19 cellular contexts compared by ENCODE assay signal in genomic region chr19:52230685-52231084, GRCh38. TPM values are rescaled to one million over a fixed set of nuclear protein-coding genes. Genes with fewer than 3 reads are reported as not detected.
DNase-seq lines count a peak whose midpoint lies in the region; ATAC-seq, FAIRE-seq and TF ChIP-seq lines count a peak whose summit lies in the region.
"Had no signal": no experiment of that assay in that cellular context is flagged by ENCODE, and none has a peak within 500 bp of the region (broad histone marks: within the 10 kb centered on the region; RNA-seq: fewer than 3 reads in every experiment).

No MANE protein-coding gene starts in this region.

- intact Hi-C loops in CD4-positive, alpha-beta T cell (cut with DNase I, micrococcal nuclease), result no loop called here

- CTCF ChIA-PET in CD4-positive, alpha-beta T cell (lab: Charles Lee), result no interaction called here

- no peaks in the 10 kb centered on the region for H3K4me1 Mint-ChIP-seq in CD4-positive, alpha-beta T cell (ENCODE audit: low read depth)
- H3K4me1 Mint-ChIP-seq in activated naive CD8-positive, alpha-beta T cell treated with anti-CD3 and anti-CD28 coated beads, Interleukin-2, amount 50 U/mL, for 24 hours, result peaks cover 17% of the 10 kb centered on the region
- H3K4me1 Mint-ChIP-seq in mesothelial cell of epicardium, result no peaks in the 10 kb centered on the region

- POLR2A ChIA-PET in CD4-positive, alpha-beta T cell (lab: Charles Lee), result interaction anchor here (1.5 kb wide), 1 partner anchor 41 kb away, joined by 4 read pairs; the partner anchor contains the start of gene PPP2R1A

- H3K27ac ChIP-seq in CD4-positive, alpha-beta T cell (ENCODE audit: low read depth, low read length), result no peak overlapping the region
- no peak overlapping the region for H3K27ac ChIP-seq in DND-41 (ENCODE audit: low read length)
- H3K27ac ChIP-seq: neutrophil, right atrium auricular region, tibial nerve had no signal

- no peak for FAIRE-seq in GM19239 (lab: Jason Lieb, UNC)

- no peak overlapping the region for H2AFZ ChIP-seq in DND-41 (ENCODE audit: low read depth, low read length)

- no peaks in the 10 kb centered on the region for H3K79me2 ChIP-seq in DND-41 (ENCODE audit: insufficient read depth, low read length)

- no peaks in the 10 kb centered on the region for H3K4me1 ChIP-seq in DND-41 (ENCODE audit: insufficient read depth, low read length)
- H3K4me1 ChIP-seq: right atrium auricular region, tibial nerve had no signal

- no peaks in the 10 kb centered on the region for H3K9me3 ChIP-seq in CD4-positive, alpha-beta T cell (ENCODE audit: control insufficient read depth, low read length)
- no peaks in the 10 kb centered on the region for H3K9me3 ChIP-seq in DND-41 (ENCODE audit: insufficient read depth, low read length, severe bottlenecking)
- H3K9me3 ChIP-seq: neutrophil, right atrium auricular region, tibial nerve had no signal

- no peaks in the 10 kb centered on the region for H4K20me1 ChIP-seq in DND-41 (ENCODE audit: insufficient read depth, low read length)

- H3K4me3 Mint-ChIP-seq in CD4-positive, alpha-beta T cell, result no peak overlapping the region
- H3K4me3 Mint-ChIP-seq in activated naive CD8-positive, alpha-beta T cell treated with anti-CD3 and anti-CD28 coated beads, Interleukin-2, amount 50 U/mL, for 24 hours, result no peak overlapping the region
- H3K4me3 Mint-ChIP-seq in mesothelial cell of epicardium, result no peak overlapping the region
- H3K4me3 Mint-ChIP-seq: activated T-cell treated with anti-CD3 and anti-CD28 coated beads, Interleukin-2, amount 50 U/mL, for 4 hours; dendritic cell treated with granulocyte-macrophage colony-stimulating factor and Interleukin-4, amounts not matched to agents 40 ng/mL and 50 ng/mL, for 4 days had no signal

- H3K27me3 ChIP-seq in CD4-positive, alpha-beta T cell (ENCODE audit: control insufficient read depth, insufficient read depth, low read length), result no peaks in the 10 kb centered on the region
- no peaks in the 10 kb centered on the region for H3K27me3 ChIP-seq in DND-41 (ENCODE audit: insufficient read depth, low read length, poor library complexity)
- H3K27me3 ChIP-seq: neutrophil, right atrium auricular region, tibial nerve had no signal

- H3K4me3 ChIP-seq in DND-41 (ENCODE audit: low read depth in 1 of 2, low read length in 2 of 2), result no peak overlapping the region
- H3K4me3 ChIP-seq: right atrium auricular region, tibial nerve had no signal

- peaks cover 32% of the 10 kb centered on the region for H3K36me3 Mint-ChIP-seq in CD4-positive, alpha-beta T cell (ENCODE audit: low read depth)
- H3K36me3 Mint-ChIP-seq in activated naive CD8-positive, alpha-beta T cell treated with anti-CD3 and anti-CD28 coated beads, Interleukin-2, amount 50 U/mL, for 24 hours (ENCODE audit: low read depth), result peaks cover 23% of the 10 kb centered on the region
- H3K36me3 Mint-ChIP-seq in mesothelial cell of epicardium, result peaks cover 21% of the 10 kb centered on the region

- TF ChIP-seq CTCF in CD4-positive, alpha-beta T cell (IDR thresholded peaks at IDR 0.05), result no peak
- TF ChIP-seq CTCF in DND-41 (IDR thresholded peaks at IDR 0.05; ENCODE audit: borderline replicate concordance, extremely low read depth, low read length, poor library complexity, severe bottlenecking) (no peak), mesothelial cell of epicardium (IDR thresholded peaks at IDR 0.05; ENCODE audit: unreplicated experiment) (no peak)

- H3K9me3 Mint-ChIP-seq in CD4-positive, alpha-beta T cell, result no peaks in the 10 kb centered on the region
- H3K9me3 Mint-ChIP-seq in activated naive CD8-positive, alpha-beta T cell treated with anti-CD3 and anti-CD28 coated beads, Interleukin-2, amount 50 U/mL, for 24 hours, result no peaks in the 10 kb centered on the region
- no peaks in the 10 kb centered on the region for H3K9me3 Mint-ChIP-seq in mesothelial cell of epicardium
- H3K9me3 Mint-ChIP-seq: activated T-cell treated with anti-CD3 and anti-CD28 coated beads, Interleukin-2, amount 50 U/mL, for 4 hours; dendritic cell treated with granulocyte-macrophage colony-stimulating factor and Interleukin-4, amounts not matched to agents 40 ng/mL and 50 ng/mL, for 4 days had no signal

- H3K4me2 ChIP-seq in DND-41 (ENCODE audit: insufficient read depth, low read length), result no peak overlapping the region

- H3K9ac ChIP-seq in DND-41 (ENCODE audit: low read depth, low read length), result no peak overlapping the region

- no peak for ATAC-seq in CD4-positive, alpha-beta T cell (ENCODE audit: poor library complexity)
- ATAC-seq in DND-41 (ENCODE audit: insufficient read depth, low read depth), result 0 out of 3 replicates have a peak, but pooled peaks have one; percentile 15
- peak; percentile 13 for ATAC-seq in activated naive CD8-positive, alpha-beta T cell treated with anti-CD3 and anti-CD28 coated beads, Interleukin-2, amount 50 U/mL, for 24 hours
- ATAC-seq in GM19452 (IDR thresholded peaks at IDR 0.05; ENCODE audit: unreplicated experiment), result no peak
- ATAC-seq: activated T-cell treated with anti-CD3 and anti-CD28 coated beads, Interleukin-2, amount 50 U/mL, for 4 hours had no signal

- peak overlapping the region; percentile 45 for H3K27ac Mint-ChIP-seq in CD4-positive, alpha-beta T cell
- peak overlapping the region; percentile 13 for H3K27ac Mint-ChIP-seq in activated naive CD8-positive, alpha-beta T cell treated with anti-CD3 and anti-CD28 coated beads, Interleukin-2, amount 50 U/mL, for 24 hours
- H3K27ac Mint-ChIP-seq in mesothelial cell of epicardium, result peak overlapping the region; percentile 47
- H3K27ac Mint-ChIP-seq: dendritic cell treated with granulocyte-macrophage colony-stimulating factor and Interleukin-4, amounts not matched to agents 40 ng/mL and 50 ng/mL, for 4 days had no signal

- H3K27me3 Mint-ChIP-seq in CD4-positive, alpha-beta T cell, result no peaks in the 10 kb centered on the region
- H3K27me3 Mint-ChIP-seq in activated naive CD8-positive, alpha-beta T cell treated with anti-CD3 and anti-CD28 coated beads, Interleukin-2, amount 50 U/mL, for 24 hours, result no peaks in the 10 kb centered on the region
- no peaks in the 10 kb centered on the region for H3K27me3 Mint-ChIP-seq in mesothelial cell of epicardium (ENCODE audit: low read depth)
- H3K27me3 Mint-ChIP-seq: dendritic cell treated with granulocyte-macrophage colony-stimulating factor and Interleukin-4, amounts not matched to agents 40 ng/mL and 50 ng/mL, for 4 days had no signal

- peaks cover 32% of the 10 kb centered on the region for H3K36me3 ChIP-seq in DND-41 (ENCODE audit: insufficient read depth, low read length)

- no peak for DNase-seq in CD4-positive, alpha-beta T cell
- DNase-seq in DND-41 (no peak), mesothelial cell of epicardium (ENCODE audit: low spot score in 2 of 2, unreplicated experiment in 2 of 2) (no peak), GM19239 (ENCODE audit: insufficient read length, low spot score) (no peak), NCI-H1092 treated with DMSO at 0.1 percent for 48 hours (lab: John Stamatoyannopoulos, UW) (no peak)
- no peak for DNase-seq in activated naive CD8-positive, alpha-beta T cell treated with anti-CD3 and anti-CD28 coated beads, Interleukin-2, amount 50 U/mL, for 24 hours
- DNase-seq: activated T-cell treated with anti-CD3 and anti-CD28 coated beads, Interleukin-2, amount 50 U/mL, for 4 hours; HCEC 1CT; MM.1S; NCI-H1694; NCI-H748 treated with DMSO at 0.1 percent for 48 hours; Right ventricle myocardium superior; stimulated activated CD4-positive, alpha-beta T cell treated with anti-CD3 and anti-CD28 coated beads, Interleukin-15, amount 100 ng/mL, for 24 hours; SW 1271 had no signal

RNA-seq across cellular contexts. Expression of gene ZNF766, which starts 38.7 kb away (rescaled TPM):
- total RNA-seq in CD4-positive, alpha-beta T cell, result 10 to 100 TPM; 39.3 to 43.2 TPM
- total RNA-seq in mesothelial cell of epicardium, result 26.2 to 28.8 TPM (median 26.9 TPM) in 3 replicates

RNA-seq across cellular contexts. Expression of gene PPP2R1A, which starts 40.8 kb away (rescaled TPM):
- total RNA-seq in CD4-positive, alpha-beta T cell, result 100 to 1,000 TPM; 151 to 157 TPM
- total RNA-seq in mesothelial cell of epicardium, result 308 to 331 TPM (median 314 TPM) in 3 replicates

RNA-seq across cellular contexts. Expression of gene ZNF836, which starts 59.3 kb away (rescaled TPM):
- total RNA-seq in CD4-positive, alpha-beta T cell, result 10 to 100 TPM; 24.1 to 26.2 TPM
- total RNA-seq in mesothelial cell of epicardium, result 17.4 to 21.2 TPM (median 19.1 TPM) in 3 replicates

Comparison
In these comparisons a context has a peak if more than half of its experiments do, and no peak if none do; other contexts are left out.
1. ATAC-seq: peak in DND-41 (single experiment) and activated naive CD8-positive, alpha-beta T cell treated with anti-CD3 and anti-CD28 coated beads, Interleukin-2, amount 50 U/mL, for 24 hours (single experiment); none in CD4-positive, alpha-beta T cell (single experiment) and GM19452 (single experiment).
2. Peak in every context shown above with its lines, with median percentiles within 50 percentile points of each other: H3K27ac Mint-ChIP-seq.